ENCODE assay signal across 3 cellular contexts in the genomic region with DNA sequence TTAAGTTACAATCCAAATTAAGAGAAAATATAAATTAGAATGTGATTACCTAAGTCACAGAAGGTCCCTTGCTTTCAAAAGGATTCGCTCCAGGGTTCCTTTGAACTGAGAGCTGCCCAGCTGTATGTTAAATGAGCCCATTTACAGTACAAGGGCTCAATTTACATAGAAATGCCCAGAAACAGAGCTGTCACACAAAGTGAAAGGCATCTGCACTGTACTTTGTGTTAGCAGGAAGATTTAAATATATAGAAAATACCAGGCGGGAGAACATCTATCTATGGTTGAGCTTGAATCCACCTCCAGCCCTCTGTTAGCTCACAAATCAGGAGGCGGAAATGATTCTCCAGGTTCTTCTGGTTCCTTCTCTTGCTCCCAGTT.
TF ChIP-seq lines count a peak whose summit lies in the region.

No MANE protein-coding gene starts in this region.

TF ChIP-seq in H1, 55 proteins besides CTCF, POLR2A, EP300 and RAD21 (continues in another document):
- 0 out of 2 replicates have a peak, but pooled peaks have one; percentile 17 for TF ChIP-seq TEAD4 (IDR thresholded peaks at IDR 0.05; ENCODE audit: low read depth, low read length)
- no peak for TF ChIP-seq CBX5 (IDR thresholded peaks at IDR 0.05; ENCODE audit: low read depth, low read length)
- no peak for TF ChIP-seq ZNF274 (IDR thresholded peaks at IDR 0.05; ENCODE audit: borderline replicate concordance, extremely low read depth, low read length)

TF ChIP-seq in neural cell, 6 proteins besides CTCF, POLR2A, EP300 and RAD21:
- no peak for TF ChIP-seq EZH2 (IDR thresholded peaks at IDR 0.05; ENCODE audit: borderline replicate concordance, insufficient read depth, low read length, poor library complexity, severe bottlenecking)
- TF ChIP-seq, protein P1, sequence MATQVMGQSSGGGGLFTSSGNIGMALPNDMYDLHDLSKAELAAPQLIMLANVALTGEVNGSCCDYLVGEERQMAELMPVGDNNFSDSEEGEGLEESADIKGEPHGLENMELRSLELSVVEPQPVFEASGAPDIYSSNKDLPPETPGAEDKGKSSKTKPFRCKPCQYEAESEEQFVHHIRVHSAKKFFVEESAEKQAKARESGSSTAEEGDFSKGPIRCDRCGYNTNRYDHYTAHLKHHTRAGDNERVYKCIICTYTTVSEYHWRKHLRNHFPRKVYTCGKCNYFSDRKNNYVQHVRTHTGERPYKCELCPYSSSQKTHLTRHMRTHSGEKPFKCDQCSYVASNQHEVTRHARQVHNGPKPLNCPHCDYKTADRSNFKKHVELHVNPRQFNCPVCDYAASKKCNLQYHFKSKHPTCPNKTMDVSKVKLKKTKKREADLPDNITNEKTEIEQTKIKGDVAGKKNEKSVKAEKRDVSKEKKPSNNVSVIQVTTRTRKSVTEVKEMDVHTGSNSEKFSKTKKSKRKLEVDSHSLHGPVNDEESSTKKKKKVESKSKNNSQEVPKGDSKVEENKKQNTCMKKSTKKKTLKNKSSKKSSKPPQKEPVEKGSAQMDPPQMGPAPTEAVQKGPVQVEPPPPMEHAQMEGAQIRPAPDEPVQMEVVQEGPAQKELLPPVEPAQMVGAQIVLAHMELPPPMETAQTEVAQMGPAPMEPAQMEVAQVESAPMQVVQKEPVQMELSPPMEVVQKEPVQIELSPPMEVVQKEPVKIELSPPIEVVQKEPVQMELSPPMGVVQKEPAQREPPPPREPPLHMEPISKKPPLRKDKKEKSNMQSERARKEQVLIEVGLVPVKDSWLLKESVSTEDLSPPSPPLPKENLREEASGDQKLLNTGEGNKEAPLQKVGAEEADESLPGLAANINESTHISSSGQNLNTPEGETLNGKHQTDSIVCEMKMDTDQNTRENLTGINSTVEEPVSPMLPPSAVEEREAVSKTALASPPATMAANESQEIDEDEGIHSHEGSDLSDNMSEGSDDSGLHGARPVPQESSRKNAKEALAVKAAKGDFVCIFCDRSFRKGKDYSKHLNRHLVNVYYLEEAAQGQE (IDR thresholded peaks at IDR 0.05; ENCODE audit: borderline replicate concordance): no peak
- TF ChIP-seq TAF1 (IDR thresholded peaks at IDR 0.05; ENCODE audit: low read depth): no peak
- TF ChIP-seq MXI1 (conservative IDR thresholded peaks at IDR 0.05; ENCODE audit: poor library complexity, severe bottlenecking): no peak
- no peak for TF ChIP-seq POLR2AphosphoS5 (IDR thresholded peaks at IDR 0.05)
- TF ChIP-seq SMC3 (conservative IDR thresholded peaks at IDR 0.05; ENCODE audit: poor library complexity): no peak

TF ChIP-seq in HepG2, 621 proteins besides CTCF, POLR2A, EP300 and RAD21:
- TF ChIP-seq NCOA1 (CRISPR knock-in tag; IDR thresholded peaks at IDR 0.05) (no peak), DNMT3B (CRISPR knock-in tag; conservative IDR thresholded peaks at IDR 0.05) (no peak), NKX3-1 (CRISPR knock-in tag; IDR thresholded peaks at IDR 0.05) (no peak), AGO1 (IDR thresholded peaks at IDR 0.05; ENCODE audit: low read depth, low read length, poor library complexity, severe bottlenecking) (no peak), CBFB (CRISPR knock-in tag; IDR thresholded peaks at IDR 0.05) (no peak)
